ENCODE assay signal across 11 cellular contexts in the genomic region with DNA sequence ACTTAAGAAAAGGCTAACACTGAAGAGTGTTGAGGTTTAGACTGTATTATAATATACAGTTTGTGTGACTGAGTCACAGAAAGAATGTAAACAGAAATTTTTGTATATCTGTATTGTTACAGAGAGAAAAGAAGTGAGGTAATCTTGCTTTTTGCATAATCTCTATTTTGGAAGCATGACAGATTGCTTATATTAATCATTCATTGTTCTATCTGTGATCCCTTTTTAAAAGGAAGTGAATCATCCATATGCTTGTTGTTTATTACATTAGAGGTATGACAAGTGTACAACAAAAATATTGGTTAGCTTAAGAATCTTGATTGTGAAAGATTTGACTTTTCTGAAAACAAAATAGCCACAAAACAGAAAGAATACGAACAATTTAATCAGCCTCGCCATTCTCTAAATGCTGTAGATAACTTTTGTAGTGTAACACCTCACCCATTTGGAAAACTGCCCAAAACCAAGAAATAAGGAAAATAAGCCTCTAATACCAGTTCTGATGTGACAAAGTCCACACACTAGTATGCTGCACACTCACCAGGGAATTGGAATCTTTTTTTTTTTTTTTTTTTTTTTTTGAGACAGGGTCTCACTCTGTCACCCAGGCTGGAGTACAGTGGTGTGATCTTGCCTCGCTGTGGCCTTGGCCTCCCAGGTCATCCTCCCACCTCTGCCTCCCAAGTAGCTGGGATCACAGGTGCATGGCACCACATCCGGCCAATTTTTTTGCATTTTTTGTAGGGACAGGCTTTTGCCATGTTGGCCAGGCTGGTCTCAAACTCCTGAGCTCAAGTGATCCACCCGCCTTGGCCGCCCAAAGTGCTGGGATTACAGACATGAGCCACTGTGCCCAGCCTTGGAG.
DNase-seq lines count a peak whose midpoint lies in the region; ATAC-seq, FAIRE-seq and TF ChIP-seq lines count a peak whose summit lies in the region.
"Had no signal": no experiment of that assay in that cellular context is flagged by ENCODE, and none has a peak within 500 bp of the region (broad histone marks: within the 10 kb centered on the region; RNA-seq: fewer than 3 reads in every experiment).

No MANE protein-coding gene starts in this region.

- no peaks in the 10 kb centered on the region for H3K79me1 ChIP-seq in H9 (ENCODE audit: insufficient read depth, low read depth, low read length, poor library complexity, severe bottlenecking)

- no peak overlapping the region for H3T11ph ChIP-seq in H9 (ENCODE audit: low read length)

- H3K9ac ChIP-seq in astrocyte (ENCODE audit: low read length), result no peak overlapping the region
- no peak overlapping the region for H3K9ac ChIP-seq in H9 (ENCODE audit: extremely low read depth, insufficient read length, low read length)

- H3K27me3 ChIP-seq in left ventricle myocardium inferior (ENCODE audit: low read depth), result no peaks in the 10 kb centered on the region
- H3K27me3 ChIP-seq in heart left ventricle, result no peaks in the 10 kb centered on the region
- H3K27me3 ChIP-seq in astrocyte (ENCODE audit: insufficient read depth, low read length), result no peaks in the 10 kb centered on the region
- peaks cover 5% of the 10 kb centered on the region for H3K27me3 ChIP-seq in foreskin keratinocyte
- H3K27me3 ChIP-seq in H9 (ENCODE audit: insufficient read depth, low read length), result no peaks in the 10 kb centered on the region; the same call in 1 of the 2 replicates

- no peak overlapping the region for H3K23ac ChIP-seq in H9 (ENCODE audit: insufficient read length, low read depth, low read length)

- no peak overlapping the region for H2BK5ac ChIP-seq in H9 (ENCODE audit: insufficient read length, low read length)

- H2BK15ac ChIP-seq in H9 (ENCODE audit: low read depth, low read length), result no peak overlapping the region

- H3K23me2 ChIP-seq in H9 (ENCODE audit: insufficient read length, low read depth, low read length, poor library complexity, severe bottlenecking), result no peaks in the 10 kb centered on the region

- H3K27ac Mint-ChIP-seq in astrocyte (ENCODE audit: unreplicated experiment) (no peak overlapping the region), H9 (peak overlapping the region in 1 of 3 experiments; percentile 48; a peak in 1 of 7 replicates)
- H3K27ac Mint-ChIP-seq: activated CD4-positive, alpha-beta T cell treated with anti-CD3 and anti-CD28 coated beads, Interleukin-2, amount 10 ng/mL, durations not matched to agents 7 days and 5 days had no signal

- H3K9me3 Mint-ChIP-seq in astrocyte (ENCODE audit: unreplicated experiment) (no peaks in the 10 kb centered on the region), H9 (no peaks in the 10 kb centered on the region)
- H3K9me3 Mint-ChIP-seq: activated CD4-positive, alpha-beta T cell treated with anti-CD3 and anti-CD28 coated beads, Interleukin-2, amount 10 ng/mL, durations not matched to agents 7 days and 5 days; neural crest cell had no signal

- H3K27ac ChIP-seq in left ventricle myocardium inferior (replicated peaks), result peak overlapping the region; percentile 38
- H3K27ac ChIP-seq in heart left ventricle, result peak overlapping the region in 3 of 12 donors; percentile 6 to 14 (median 11)
- H3K27ac ChIP-seq in astrocyte (ENCODE audit: low read depth, low read length), result no peak overlapping the region
- no peak overlapping the region for H3K27ac ChIP-seq in foreskin keratinocyte
- H3K27ac ChIP-seq in H9 (ENCODE audit: insufficient read length, low read depth, low read length), result no peak overlapping the region

- H3K56ac ChIP-seq in H9 (ENCODE audit: insufficient read length, low read depth, low read length), result no peak overlapping the region

- no peak overlapping the region for H4K8ac ChIP-seq in H9 (replicated peaks; ENCODE audit: insufficient read length, low read depth, low read length)

- H2BK12ac ChIP-seq in H9 (ENCODE audit: insufficient read length, low read depth, low read length), result no peak overlapping the region

- DNase-seq in left ventricle myocardium inferior (no peak), heart left ventricle (no peak), astrocyte (ENCODE audit: low read depth) (peak; percentile 73), foreskin keratinocyte (peak; percentile 44 to 56), urothelium cell line (ENCODE audit: low spot score) (no peak), NCI-H748 (lab: John Stamatoyannopoulos, UW; ENCODE audit: unreplicated experiment) (no peak), H9 (no peak)
- no peak for DNase-seq in activated CD8-positive, alpha-beta memory T cell treated with anti-CD3 and anti-CD28 coated beads for 24 hours
- DNase-seq: activated CD4-positive, alpha-beta T cell treated with anti-CD3 and anti-CD28 coated beads, Interleukin-2, amount 10 ng/mL, durations not matched to agents 7 days and 5 days; activated naive CD4-positive, alpha-beta T cell treated with Interleukin-2 at 50 U/mL for 16 hours had no signal

- H3K4me1 ChIP-seq in left ventricle myocardium inferior, result peaks cover 22% of the 10 kb centered on the region
- H3K4me1 ChIP-seq in heart left ventricle, result peaks cover 0 to 23% (median 11%) of the 10 kb centered on the region in 12 donors
- H3K4me1 ChIP-seq in astrocyte (ENCODE audit: insufficient read depth, low read length), result peaks cover 2% of the 10 kb centered on the region
- H3K4me1 ChIP-seq in foreskin keratinocyte, result no peaks in the 10 kb centered on the region
- H3K4me1 ChIP-seq in H9 (ENCODE audit: insufficient read depth, low read length), result no peaks in the 10 kb centered on the region

- H3K36me3 Mint-ChIP-seq in astrocyte (ENCODE audit: low read depth, unreplicated experiment) (no peaks in the 10 kb centered on the region), H9 (ENCODE audit: insufficient read depth in 1 of 3, low read depth in 3 of 3) (no peaks in the 10 kb centered on the region)

- H3K18ac ChIP-seq in H9 (ENCODE audit: insufficient read length, low read depth, low read length), result no peak overlapping the region

- H3K4me1 Mint-ChIP-seq in astrocyte (ENCODE audit: low read depth, unreplicated experiment) (no peaks in the 10 kb centered on the region), H9 (no peaks in the 10 kb centered on the region)

- H3K36me3 ChIP-seq in left ventricle myocardium inferior, result peaks cover 64% of the 10 kb centered on the region
- peaks cover 0 to 98% (median 16%) of the 10 kb centered on the region in 9 donors for H3K36me3 ChIP-seq in heart left ventricle
- H3K36me3 ChIP-seq in astrocyte (ENCODE audit: insufficient read depth, low read length), result no peaks in the 10 kb centered on the region

- ATAC-seq in heart left ventricle (no peak), foreskin keratinocyte (peak; percentile 88)

- no peak overlapping the region for H2AFZ ChIP-seq in astrocyte (ENCODE audit: low read depth, low read length)
- no peak overlapping the region for H2AFZ ChIP-seq in H9 (ENCODE audit: low read length)

- H3K14ac ChIP-seq in H9 (ENCODE audit: insufficient read depth, low read length), result no peak overlapping the region

- H3K4me3 Mint-ChIP-seq in astrocyte (ENCODE audit: unreplicated experiment) (no peak overlapping the region), H9 (no peak overlapping the region)
- H3K4me3 Mint-ChIP-seq: activated CD4-positive, alpha-beta T cell treated with anti-CD3 and anti-CD28 coated beads, Interleukin-2, amount 10 ng/mL, durations not matched to agents 7 days and 5 days; neural crest cell had no signal

- no peak for TF ChIP-seq POLR2A in heart left ventricle (IDR thresholded peaks at IDR 0.05)

- peak overlapping the region; percentile 6 for H3K4me2 ChIP-seq in astrocyte (ENCODE audit: low read length)
- H3K4me2 ChIP-seq in H9 (ENCODE audit: insufficient read depth, insufficient read length, low read length), result no peak overlapping the region

- intact Hi-C loops in left ventricle myocardium inferior (cut with micrococcal nuclease), result no loop called here
- intact Hi-C loops in heart left ventricle (cut with DNase I), result no loop called here

- WGBS in heart left ventricle, 4 donors, result 75 to 81% (median 76%) methylated on average over 5 to 6 of the region's 6 CpGs
- no CpG with 5 or more reads among the region's 6 CpGs for WGBS in H9 (ENCODE audit: extremely low coverage, insufficient read length, low lambda C conversion rate)

- H3K27me3 Mint-ChIP-seq in astrocyte (ENCODE audit: low read depth, unreplicated experiment) (peaks cover 1% of the 10 kb centered on the region), H9 (ENCODE audit: low read depth) (peaks cover 25% of the 10 kb centered on the region)

- TF ChIP-seq CTCF in left ventricle myocardium inferior (IDR thresholded peaks at IDR 0.05; ENCODE audit: borderline replicate concordance) (no peak), heart left ventricle (IDR thresholded peaks at IDR 0.05) (no peak), astrocyte (IDR thresholded peaks at IDR 0.05; ENCODE audit: insufficient read depth, low read depth, low read length) (no peak), foreskin keratinocyte (conservative IDR thresholded peaks at IDR 0.05) (no peak), H9 (conservative IDR thresholded peaks at IDR 0.05) (no peak)

- H2BK120ac ChIP-seq in H9 (ENCODE audit: low read depth, low read length, poor library complexity, severe bottlenecking), result no peak overlapping the region

- H3K9me3 ChIP-seq in left ventricle myocardium inferior (replicated peaks) (no peaks in the 10 kb centered on the region), heart left ventricle (no peaks in the 10 kb centered on the region), astrocyte (ENCODE audit: insufficient read depth, low read depth, low read length) (no peaks in the 10 kb centered on the region), H9 (ENCODE audit: control insufficient read depth, low read depth, low read length) (no peaks in the 10 kb centered on the region)

- H2BK20ac ChIP-seq in H9 (ENCODE audit: low read depth, low read length, poor library complexity, severe bottlenecking), result no peak overlapping the region

- no peaks in the 10 kb centered on the region for H4K20me1 ChIP-seq in astrocyte (ENCODE audit: insufficient read depth, low read length)
- H4K20me1 ChIP-seq in H9 (ENCODE audit: control insufficient read depth, insufficient read depth, insufficient read length), result no peaks in the 10 kb centered on the region

- no peak overlapping the region for H4K91ac ChIP-seq in H9 (ENCODE audit: insufficient read length, low read depth, low read length)

- no peak overlapping the region for H4K5ac ChIP-seq in H9 (ENCODE audit: insufficient read length, low read depth, low read length)

- H3K4ac ChIP-seq in H9 (ENCODE audit: low read depth, low read length), result no peak overlapping the region

- H2AK5ac ChIP-seq in H9 (ENCODE audit: insufficient read length, low read length), result no peak overlapping the region

- no peak for FAIRE-seq in astrocyte (lab: Jason Lieb, UNC)
- peak; percentile 72 for FAIRE-seq in urothelium cell line (lab: Jason Lieb, UNC)

- H3K79me2 ChIP-seq in astrocyte (ENCODE audit: insufficient read depth, low read length) (no peaks in the 10 kb centered on the region), H9 (ENCODE audit: insufficient read depth, low read length) (no peaks in the 10 kb centered on the region)

- H3K4me3 ChIP-seq in left ventricle myocardium inferior, result no peak overlapping the region
- H3K4me3 ChIP-seq in heart left ventricle, result no peak overlapping the region
- H3K4me3 ChIP-seq in astrocyte (ENCODE audit: insufficient read depth, low read depth, low read length), result no peak overlapping the region

Comparison
In these comparisons a context has a peak if more than half of its experiments do, and no peak if none do; other contexts are left out.
1. DNase-seq: peak in astrocyte (single experiment) and foreskin keratinocyte (2 of 2); none in left ventricle myocardium inferior (single experiment), heart left ventricle (0 of 5), urothelium cell line (single experiment), NCI-H748 (single experiment), activated CD8-positive, alpha-beta memory T cell treated with anti-CD3 and anti-CD28 coated beads for 24 hours (single experiment) and H9 (single experiment).